In genomic region chr7:121610243-121610642, GRCh38 we compare ENCODE assay signal across 1 cellular context.
TF ChIP-seq lines count a peak whose summit lies in the region.

No MANE protein-coding gene starts in this region.

TF ChIP-seq in HepG2, 621 proteins besides CTCF, POLR2A, EP300 and RAD21 (continued from another document):
- TF ChIP-seq ZBTB38 (CRISPR knock-in tag; IDR thresholded peaks at IDR 0.05) (no peak), ZNF883 (CRISPR knock-in tag; IDR thresholded peaks at IDR 0.05; ENCODE audit: not compliant biosample characterization) (no peak), ZNF484 (CRISPR knock-in tag; IDR thresholded peaks at IDR 0.05; ENCODE audit: borderline replicate concordance, low read depth) (no peak), ZNF598 (CRISPR knock-in tag; IDR thresholded peaks at IDR 0.05; ENCODE audit: borderline replicate concordance) (no peak), IKZF5 (CRISPR knock-in tag; IDR thresholded peaks at IDR 0.05) (no peak)
